14 cellular contexts compared by ENCODE assay signal in genomic region chr13:46662690-46663089, GRCh38.
DNase-seq lines count a peak whose midpoint lies in the region; ATAC-seq and TF ChIP-seq lines count a peak whose summit lies in the region.
"Had no signal": no experiment of that assay in that cellular context is flagged by ENCODE, and none has a peak within 500 bp of the region (broad histone marks: within the 10 kb centered on the region; RNA-seq: fewer than 3 reads in every experiment).

No MANE protein-coding gene starts in this region.

- H3K27me3 Mint-ChIP-seq in memory B cell, result no peaks in the 10 kb centered on the region
- H3K27me3 Mint-ChIP-seq: stimulated activated naive CD8-positive, alpha-beta T cell treated with anti-CD3 and anti-CD28 coated beads, Interleukin-15, Interleukin-2, amounts not matched to agents 100 ng/mL and 50 ng/mL, for 24 hours had no signal

- H3K36me3 Mint-ChIP-seq in memory B cell, result peaks cover 5% of the 10 kb centered on the region

- no peaks in the 10 kb centered on the region for H3K9me3 ChIP-seq in Peyer's patch
- H3K9me3 ChIP-seq: spleen had no signal

- no peaks in the 10 kb centered on the region for H3K27me3 ChIP-seq in Peyer's patch
- H3K27me3 ChIP-seq: spleen had no signal

- H3K4me3 ChIP-seq in Peyer's patch, result no peak overlapping the region
- H3K4me3 ChIP-seq: spleen had no signal

- no peaks in the 10 kb centered on the region for H3K36me3 ChIP-seq in Peyer's patch
- H3K36me3 ChIP-seq: spleen had no signal

- no peak for TF ChIP-seq POLR2A in Peyer's patch (IDR thresholded peaks at IDR 0.05)

- no peak overlapping the region for H3K27ac ChIP-seq in Peyer's patch

- no peak overlapping the region for H3K4me3 Mint-ChIP-seq in memory B cell
- H3K4me3 Mint-ChIP-seq: stimulated activated naive CD8-positive, alpha-beta T cell treated with anti-CD3 and anti-CD28 coated beads, Interleukin-15, Interleukin-2, amounts not matched to agents 100 ng/mL and 50 ng/mL, for 24 hours had no signal

- H3K27ac Mint-ChIP-seq in memory B cell, result peak overlapping the region; percentile 91

- in situ Hi-C loops in GM13976 (cut with MboI; ENCODE audit: low sequenced_read_pairs, unreplicated experiment), result no loop called here

- H3K9me3 Mint-ChIP-seq in memory B cell, result no peaks in the 10 kb centered on the region
- H3K9me3 Mint-ChIP-seq: stimulated activated naive CD8-positive, alpha-beta T cell treated with anti-CD3 and anti-CD28 coated beads, Interleukin-15, Interleukin-2, amounts not matched to agents 100 ng/mL and 50 ng/mL, for 24 hours had no signal

- peaks cover 36% of the 10 kb centered on the region for H3K4me1 Mint-ChIP-seq in memory B cell

- peaks cover 0 to 69% (median 14%) of the 10 kb centered on the region in 4 donors for H3K4me1 ChIP-seq in Peyer's patch

- TF ChIP-seq CTCF in Peyer's patch (IDR thresholded peaks at IDR 0.05) (no peak), GM13976 (IDR thresholded peaks at IDR 0.05; ENCODE audit: borderline replicate concordance, control extremely low read depth, extremely low read depth, insufficient read depth, missing control alignments) (no peak)

- ATAC-seq in GM18520 (IDR thresholded peaks at IDR 0.05; ENCODE audit: unreplicated experiment) (peak; percentile 53), GM21529 (IDR thresholded peaks at IDR 0.05; ENCODE audit: unreplicated experiment) (peak; percentile 60), HG03280 (IDR thresholded peaks at IDR 0.05; ENCODE audit: unreplicated experiment) (peak; percentile 38), memory B cell (ENCODE audit: low read depth) (no peak)

- DNase-seq in memory B cell (ENCODE audit: low spot score in 2 of 2) (no peak), Peyer's patch (no peak), GM13976 (ENCODE audit: low spot score) (no peak), NCI-H2171 (lab: John Stamatoyannopoulos, UW) (no peak), T-helper 2 cell (no peak)
- DNase-seq: activated CD4-positive, alpha-beta T cell treated with anti-CD3 and anti-CD28 coated beads, Interleukin-2, amount 50 U/mL, for 48 hours; effector CD4-positive, alpha-beta T cell; IMR-90; SHP77; spleen had no signal
